In genomic region chr13:33016414-33017409, GRCh38 we compare ENCODE assay signal across 8 cellular contexts. TPM values are rescaled to one million over a fixed set of nuclear protein-coding genes. Genes with fewer than 3 reads are reported as not detected.
A peak's percentile ranks its signal among the peaks of the same experiment; 100 is the strongest.
DNase-seq lines count a peak whose midpoint lies in the region; ATAC-seq and TF ChIP-seq lines count a peak whose summit lies in the region.

Gene KL, plus strand, starts transcription at chr13:33016423. Its CDS starts 18 bp downstream, at chr13:33016441.

- H3K4me3 ChIP-seq in BE2C (ENCODE audit: low read depth, low read length) (peak within 1 kb of the TSS; percentile 27), cardiac fibroblast (replicated peaks in 1 of 2; ENCODE audit: low read depth in 2 of 2, low read length in 2 of 2) (peak within 1 kb of the TSS; percentile 35 to 41)

- DNase-seq in BE2C (peak; percentile 28), cardiac fibroblast (ENCODE audit: low read depth in 2 of 2) (no peak), left kidney (ENCODE audit: low read depth, low spot score) (peak; percentile 64), mesenteric fat pad (ENCODE audit: low spot score) (no peak)
- DNase-seq in stimulated activated naive CD8-positive, alpha-beta T cell treated with anti-CD3 and anti-CD28 coated beads, Interleukin-15, amount 100 ng/mL, for 72 hours: peak; percentile 47 to 48

- 0 out of 2 replicates have a peak, but pooled peaks cover 2% of the 10 kb centered on the region for H3K9me3 ChIP-seq in BE2C

- no peaks in the 10 kb centered on the region for H3K4me1 ChIP-seq in BE2C

- H3K4me1 Mint-ChIP-seq in IgD-negative memory B cell: peaks cover 9 to 12% (median 10%) of the 10 kb centered on the region in 3 donors
- H3K4me1 Mint-ChIP-seq in stimulated activated naive CD8-positive, alpha-beta T cell treated with anti-CD3 and anti-CD28 coated beads, Interleukin-15, amount 100 ng/mL, for 72 hours: peaks cover 19% of the 10 kb centered on the region

- H3K36me3 ChIP-seq in BE2C: no peaks in the 10 kb centered on the region

- H3K36me3 Mint-ChIP-seq in IgD-negative memory B cell: no peaks in the 10 kb centered on the region

- ATAC-seq in GM19035 (IDR thresholded peaks at IDR 0.05; ENCODE audit: unreplicated experiment): peak; percentile 24
- peak; percentile 72 for ATAC-seq in stimulated activated naive CD8-positive, alpha-beta T cell treated with anti-CD3 and anti-CD28 coated beads, Interleukin-15, amount 100 ng/mL, for 72 hours
- ATAC-seq in GM19463 (IDR thresholded peaks at IDR 0.05; ENCODE audit: unreplicated experiment): no peak

- peak within 1 kb of the TSS in 3 of 4 donors; percentile 63 to 79 (median 78) for H3K4me3 Mint-ChIP-seq in IgD-negative memory B cell
- peak within 1 kb of the TSS; percentile 81 to 83 for H3K4me3 Mint-ChIP-seq in stimulated activated naive CD8-positive, alpha-beta T cell treated with anti-CD3 and anti-CD28 coated beads, Interleukin-15, amount 100 ng/mL, for 72 hours

- H3K27ac Mint-ChIP-seq in IgD-negative memory B cell: no peak within 1 kb of the TSS
- peak within 1 kb of the TSS in 1 of 2 donors; percentile 49 for H3K27ac Mint-ChIP-seq in stimulated activated naive CD8-positive, alpha-beta T cell treated with anti-CD3 and anti-CD28 coated beads, Interleukin-15, amount 100 ng/mL, for 72 hours

- TF ChIP-seq CTCF in BE2C (IDR thresholded peaks at IDR 0.05; ENCODE audit: low read depth, low read length): no peak
- TF ChIP-seq CTCF in cardiac fibroblast (IDR thresholded peaks at IDR 0.05; ENCODE audit: low read depth, low read length): no peak

- H3K9me3 Mint-ChIP-seq in IgD-negative memory B cell: peaks cover 0 to 2% (median 0%) of the 10 kb centered on the region in 3 donors
- no peaks in the 10 kb centered on the region for H3K9me3 Mint-ChIP-seq in stimulated activated naive CD8-positive, alpha-beta T cell treated with anti-CD3 and anti-CD28 coated beads, Interleukin-15, amount 100 ng/mL, for 72 hours

- H3K27me3 Mint-ChIP-seq in IgD-negative memory B cell: peaks cover 65% of the 10 kb centered on the region
- peaks cover 77% of the 10 kb centered on the region for H3K27me3 Mint-ChIP-seq in stimulated activated naive CD8-positive, alpha-beta T cell treated with anti-CD3 and anti-CD28 coated beads, Interleukin-15, amount 100 ng/mL, for 72 hours

- peaks cover 8% of the 10 kb centered on the region; the same call in 1 of the 2 replicates for H3K27me3 ChIP-seq in BE2C

RNA-seq across cellular contexts. Expression of gene KL, which starts in this region (rescaled TPM):
- polyA plus RNA-seq in BE2C (2012; ENCODE audit: insufficient read depth, insufficient read length, low read depth): not detected
- not detected for polyA plus RNA-seq in IgD-negative memory B cell
- total RNA-seq in mesenteric fat pad: 4.4 TPM

Comparison
In these comparisons a context has a peak if more than half of its experiments do, and no peak if none do; other contexts are left out.
1. DNase-seq: peak in BE2C (single experiment), left kidney (single experiment) and stimulated activated naive CD8-positive, alpha-beta T cell treated with anti-CD3 and anti-CD28 coated beads, Interleukin-15, amount 100 ng/mL, for 72 hours (2 of 2); none in cardiac fibroblast (0 of 2) and mesenteric fat pad (single experiment).